In genomic region chr3:187122261-187122660, GRCh38 we compare ENCODE assay signal across 24 cellular contexts. TPM values are rescaled to one million over a fixed set of nuclear protein-coding genes. Genes with fewer than 3 reads are reported as not detected.
DNase-seq lines count a peak whose midpoint lies in the region; ATAC-seq, FAIRE-seq and TF ChIP-seq lines count a peak whose summit lies in the region.
"Had no signal": no experiment of that assay in that cellular context is flagged by ENCODE, and none has a peak within 500 bp of the region (broad histone marks: within the 10 kb centered on the region; RNA-seq: fewer than 3 reads in every experiment).

No MANE protein-coding gene starts in this region.

- no peaks in the 10 kb centered on the region for H4K20me1 ChIP-seq in astrocyte (ENCODE audit: insufficient read depth, low read length)

- TF ChIP-seq CTCF in astrocyte (IDR thresholded peaks at IDR 0.05; ENCODE audit: insufficient read depth, low read depth, low read length) (no peak), fibroblast of the aortic adventitia (IDR thresholded peaks at IDR 0.05; ENCODE audit: insufficient read depth, low read length) (no peak)

- no peaks in the 10 kb centered on the region for H3K79me2 ChIP-seq in astrocyte (ENCODE audit: insufficient read depth, low read length)

- peaks cover 4% of the 10 kb centered on the region for H3K4me1 Mint-ChIP-seq in astrocyte (ENCODE audit: low read depth, unreplicated experiment)
- H3K4me1 Mint-ChIP-seq in stimulated activated memory B cell treated with anti-CD40 and anti-IgM and Interleukin-4, amounts not matched to agents 10 μg/mL and 1 μg/mL and 100 μg/mL, for 72 hours, result peaks cover 19% of the 10 kb centered on the region

- no peak overlapping the region for H3K4me3 Mint-ChIP-seq in astrocyte (ENCODE audit: unreplicated experiment)
- H3K4me3 Mint-ChIP-seq in stimulated activated memory B cell treated with anti-CD40 and anti-IgM and Interleukin-4, amounts not matched to agents 10 μg/mL and 1 μg/mL and 100 μg/mL, for 72 hours, result no peak overlapping the region
- H3K4me3 Mint-ChIP-seq: CD4-positive, alpha-beta T cell; HFFc6 had no signal

- no peaks in the 10 kb centered on the region for H3K9me3 Mint-ChIP-seq in astrocyte (ENCODE audit: unreplicated experiment)
- H3K9me3 Mint-ChIP-seq in stimulated activated memory B cell treated with anti-CD40 and anti-IgM and Interleukin-4, amounts not matched to agents 10 μg/mL and 1 μg/mL and 100 μg/mL, for 72 hours, result no peaks in the 10 kb centered on the region
- H3K9me3 Mint-ChIP-seq: HFFc6 had no signal

- peaks cover 2% of the 10 kb centered on the region for H3K36me3 Mint-ChIP-seq in astrocyte (ENCODE audit: low read depth, unreplicated experiment)
- no peaks in the 10 kb centered on the region for H3K36me3 Mint-ChIP-seq in stimulated activated memory B cell treated with anti-CD40 and anti-IgM and Interleukin-4, amounts not matched to agents 10 μg/mL and 1 μg/mL and 100 μg/mL, for 72 hours

- no peak overlapping the region for H3K9ac ChIP-seq in astrocyte (ENCODE audit: low read length)

- H3K27ac ChIP-seq in astrocyte (ENCODE audit: low read depth, low read length), result peak overlapping the region; percentile 10
- H3K27ac ChIP-seq in substantia nigra (ENCODE audit: low read depth, low read length, poor library complexity, severe bottlenecking), result no peak overlapping the region
- H3K27ac ChIP-seq: 22Rv1, A549, C4-2B, HL-60 had no signal

- no peaks in the 10 kb centered on the region for H3K9me3 ChIP-seq in astrocyte (ENCODE audit: insufficient read depth, low read depth, low read length)
- H3K9me3 ChIP-seq: A549 had no signal

- no peaks in the 10 kb centered on the region for H3K27me3 Mint-ChIP-seq in astrocyte (ENCODE audit: low read depth, unreplicated experiment)
- H3K27me3 Mint-ChIP-seq in stimulated activated memory B cell treated with anti-CD40 and anti-IgM and Interleukin-4, amounts not matched to agents 10 μg/mL and 1 μg/mL and 100 μg/mL, for 72 hours, result no peaks in the 10 kb centered on the region
- H3K27me3 Mint-ChIP-seq: CD4-positive, alpha-beta T cell had no signal

- no peak overlapping the region for H3K4me2 ChIP-seq in astrocyte (ENCODE audit: low read length)
- H3K4me2 ChIP-seq: A549 had no signal

- no peaks in the 10 kb centered on the region for H3K36me3 ChIP-seq in astrocyte (ENCODE audit: insufficient read depth, low read length)

- H2AFZ ChIP-seq in astrocyte (ENCODE audit: low read depth, low read length), result no peak overlapping the region

- H3K27me3 ChIP-seq in astrocyte (ENCODE audit: insufficient read depth, low read length), result no peaks in the 10 kb centered on the region

- no peak for FAIRE-seq in astrocyte (lab: Jason Lieb, UNC)
- FAIRE-seq: A549, D721Med, GM12892, GM18507, K562 had no signal

- H3K27ac Mint-ChIP-seq in astrocyte (ENCODE audit: unreplicated experiment), result no peak overlapping the region
- peak overlapping the region; percentile 57 for H3K27ac Mint-ChIP-seq in stimulated activated memory B cell treated with anti-CD40 and anti-IgM and Interleukin-4, amounts not matched to agents 10 μg/mL and 1 μg/mL and 100 μg/mL, for 72 hours
- H3K27ac Mint-ChIP-seq: CD4-positive, alpha-beta T cell; HFFc6 had no signal

- H3K4me1 ChIP-seq in astrocyte (ENCODE audit: insufficient read depth, low read length), result no peaks in the 10 kb centered on the region
- H3K4me1 ChIP-seq: A549, Caco-2 had no signal

- H3K4me3 ChIP-seq in astrocyte (ENCODE audit: insufficient read depth, low read depth, low read length) (no peak overlapping the region), fibroblast of the aortic adventitia (ENCODE audit: low read depth, low read length) (no peak overlapping the region)
- H3K4me3 ChIP-seq: A549, K562 had no signal

- DNase-seq in EH (ENCODE audit: low read depth) (peak; percentile 30), astrocyte (ENCODE audit: low read depth) (peak; percentile 41), fibroblast of the aortic adventitia (ENCODE audit: low read depth) (peak; percentile 27), substantia nigra (lab: John Stamatoyannopoulos, UW) (no peak)
- DNase-seq: AML-193; Caco-2; CD4-positive, alpha-beta T cell; GDM1; GOT3; H7; HFFc6 had no signal

- ATAC-seq in stimulated activated memory B cell treated with anti-CD40 and anti-IgM and Interleukin-4, amounts not matched to agents 10 μg/mL and 1 μg/mL and 100 μg/mL, for 72 hours, result no peak
- ATAC-seq in HG03439 (IDR thresholded peaks at IDR 0.05; ENCODE audit: unreplicated experiment), result no peak
- ATAC-seq in HG02840 (IDR thresholded peaks at IDR 0.05; ENCODE audit: low FRiP score, unreplicated experiment), result no peak
- ATAC-seq: A549, HCT116, K562 had no signal

RNA-seq across cellular contexts. Expression of gene RPL39L, which starts 17.0 kb away (rescaled TPM):
- total RNA-seq in astrocyte (6.5 and 7.6 TPM in 2 replicates), fibroblast of the aortic adventitia (ENCODE audit: low replicate concordance) (2.8 and 33.8 TPM in 2 replicates)
- total RNA-seq: HT1080 had no signal

Comparison
In these comparisons a context has a peak if more than half of its experiments do, and no peak if none do; other contexts are left out.
1. DNase-seq: peak in EH (single experiment), astrocyte (single experiment) and fibroblast of the aortic adventitia (single experiment); none in substantia nigra (0 of 49).